Comparison of ENCODE assay signal across 1 cellular context in genomic region chr2:96549967-96550786, GRCh38.
TF ChIP-seq lines count a peak whose summit lies in the region.

No MANE protein-coding gene starts in this region.

TF ChIP-seq in liver, 16 proteins besides CTCF, POLR2A, EP300 and RAD21 (continued from another document):
- no peak for TF ChIP-seq ATF3 (IDR thresholded peaks at IDR 0.05)
